In genomic region chr1:19505694-19506457, GRCh38 we compare ENCODE assay signal across 10 cellular contexts. TPM values are rescaled to one million over a fixed set of nuclear protein-coding genes. Genes with fewer than 3 reads are reported as not detected.
DNase-seq lines count a peak whose midpoint lies in the region; ATAC-seq and TF ChIP-seq lines count a peak whose summit lies in the region.
"Had no signal": no experiment of that assay in that cellular context is flagged by ENCODE, and none has a peak within 500 bp of the region (broad histone marks: within the 10 kb centered on the region; RNA-seq: fewer than 3 reads in every experiment).

No MANE protein-coding gene starts in this region.

- H3K27ac Mint-ChIP-seq in Caco-2 (ENCODE audit: unreplicated experiment) = peak overlapping the region; percentile 59
- H3K27ac Mint-ChIP-seq: WTC11 had no signal

- H3K4me1 ChIP-seq in Caco-2 = peaks cover 15% of the 10 kb centered on the region
- no peaks in the 10 kb centered on the region for H3K4me1 ChIP-seq in Panc1 (ENCODE audit: control insufficient read depth, insufficient read depth, low read length)

- no TSS peak for BruUV-seq in Caco-2 (replicated peaks; lab: Mats Ljungman, UMichigan)
- BruUV-seq in Panc1 (replicated peaks; lab: Mats Ljungman, UMichigan) = no TSS peak

- in situ Hi-C loops in Panc1 (cut with HindIII; ENCODE audit: low pct_unique_long_range_greater_than_20kb, low sequenced_read_pairs) = no loop called here

- no peaks in the 10 kb centered on the region for H3K36me3 ChIP-seq in Caco-2 (ENCODE audit: control insufficient read depth, insufficient read depth, low read length)
- H3K36me3 ChIP-seq in Panc1 (ENCODE audit: control insufficient read depth, insufficient read depth, low read length) = no peaks in the 10 kb centered on the region

- H3K27me3 ChIP-seq in Caco-2 (replicated peaks; ENCODE audit: control insufficient read depth, insufficient read depth, low read length) = no peaks in the 10 kb centered on the region
- no peaks in the 10 kb centered on the region for H3K27me3 ChIP-seq in Panc1 (ENCODE audit: control insufficient read depth, insufficient read depth, low read length)

- no peaks in the 10 kb centered on the region for H3K9me3 Mint-ChIP-seq in Caco-2 (ENCODE audit: unreplicated experiment)
- H3K9me3 Mint-ChIP-seq: WTC11 had no signal

- H3K4me3 ChIP-seq in Caco-2 (ENCODE audit: low read depth, low read length) (no peak overlapping the region), Panc1 (ENCODE audit: low read depth in 2 of 2, low read length in 2 of 2) (no peak overlapping the region)

- H3K27ac ChIP-seq in Panc1 (ENCODE audit: low read length) = 0 out of 2 replicates have a peak overlapping the region, but pooled peaks have one; percentile 13

- H3K27me3 Mint-ChIP-seq in Caco-2 (ENCODE audit: insufficient read depth, unreplicated experiment) = no peaks in the 10 kb centered on the region

- intact Hi-C loops in Caco-2 (cut with micrococcal nuclease; ENCODE audit: unreplicated experiment) (no loop called here), Panc1 (cut with micrococcal nuclease; ENCODE audit: unreplicated experiment) (no loop called here), sciatic nerve (cut with DNase I) (no loop called here)

- no peaks in the 10 kb centered on the region for H3K36me3 Mint-ChIP-seq in Caco-2 (ENCODE audit: insufficient read depth, unreplicated experiment)
- H3K36me3 Mint-ChIP-seq: WTC11 had no signal

- TF ChIP-seq CTCF in Caco-2 (IDR thresholded peaks at IDR 0.05; ENCODE audit: insufficient read depth in 1 of 2, low read depth in 1 of 2, low read length in 1 of 2, severe bottlenecking in 1 of 2, unreplicated experiment in 1 of 2) (no peak), Panc1 (IDR thresholded peaks at IDR 0.05) (no peak)

- ATAC-seq in Panc1 (no peak), sciatic nerve (peak; percentile 81), HG03025 (IDR thresholded peaks at IDR 0.05; ENCODE audit: low FRiP score, unreplicated experiment) (no peak), GM21825 (IDR thresholded peaks at IDR 0.05; ENCODE audit: unreplicated experiment) (no peak), HG02610 (IDR thresholded peaks at IDR 0.05; ENCODE audit: unreplicated experiment) (no peak)
- ATAC-seq: WTC11 had no signal

- H3K4me1 Mint-ChIP-seq in Caco-2 (ENCODE audit: low read depth, unreplicated experiment) = no peaks in the 10 kb centered on the region
- H3K4me1 Mint-ChIP-seq: WTC11 had no signal

- no peak for DNase-seq in Caco-2
- DNase-seq in Panc1 (ENCODE audit: low read depth, low spot score) = no peak
- DNase-seq in globus pallidus (ENCODE audit: low spot score) = peak; percentile 63
- DNase-seq in sciatic nerve (ENCODE audit: low spot score) = peak; percentile 67
- no peak for DNase-seq in cerebellar cortex (ENCODE audit: low spot score)
- DNase-seq: NCI-H446 had no signal

- POLR2A ChIA-PET in Caco-2 (lab: Charles Lee) (no interaction called here), Panc1 (lab: Charles Lee) (no interaction called here)

- CTCF ChIA-PET in Caco-2 (lab: Charles Lee) = no interaction called here
- CTCF ChIA-PET in Panc1 (lab: Charles Lee) = no interaction called here

- no peak overlapping the region for H3K4me3 Mint-ChIP-seq in Caco-2 (ENCODE audit: unreplicated experiment)
- H3K4me3 Mint-ChIP-seq: WTC11 had no signal

- no peaks in the 10 kb centered on the region for H3K9me3 ChIP-seq in Caco-2
- H3K9me3 ChIP-seq in Panc1 (ENCODE audit: control insufficient read depth, insufficient read depth, low read depth, low read length) = no peaks in the 10 kb centered on the region

RNA-seq across cellular contexts. Expression of gene CAPZB, which starts 20.5 kb away (rescaled TPM):
- total RNA-seq in Caco-2 (2022) (205 and 223 TPM in 2 replicates), Panc1 (2021; ENCODE audit: unreplicated experiment) (491 TPM), sciatic nerve (198 TPM)
- 494 TPM for polyA plus RNA-seq in Panc1 (2012; ENCODE audit: insufficient read length)

Comparison
In these comparisons a context has a peak if more than half of its experiments do, and no peak if none do; other contexts are left out.
1. DNase-seq: peak in globus pallidus (single experiment) and sciatic nerve (single experiment); none in Caco-2 (0 of 2), Panc1 (single experiment) and cerebellar cortex (single experiment).